In genomic region chr5:34656001-34656699, GRCh38 we compare ENCODE assay signal across 1 cellular context.
TF ChIP-seq lines count a peak whose summit lies in the region.

Gene RAI14 (plus strand): TSS chr5:34656328. CDS start chr5:34686920, 30,592 bp downstream.

TF ChIP-seq in HEK293, 187 proteins besides CTCF, POLR2A, EP300 and RAD21 (continued from another document and continues in another):
- TF ChIP-seq ZNF280D (tag by site-specific recombination; IDR thresholded peaks at IDR 0.05) (no peak), ZNF10 (tag by site-specific recombination; IDR thresholded peaks at IDR 0.05) (no peak; the same call in 1 of the 2 replicates), KLF8 (tag by site-specific recombination; IDR thresholded peaks at IDR 0.05) (peak; percentile 42; the same call in 1 of the 2 replicates), SETDB1 (IDR thresholded peaks at IDR 0.05; ENCODE audit: insufficient read length, low read length) (no peak), ZNF302 (tag by site-specific recombination; IDR thresholded peaks at IDR 0.05; ENCODE audit: low read depth) (no peak), HOXD13 (CRISPR knock-in tag; IDR thresholded peaks at IDR 0.05; ENCODE audit: borderline replicate concordance) (no peak), ZNF660 (tag by site-specific recombination; IDR thresholded peaks at IDR 0.05) (peak; percentile 89), ZNF623 (tag by site-specific recombination; IDR thresholded peaks at IDR 0.05) (no peak), ZNF184 (tag by site-specific recombination; IDR thresholded peaks at IDR 0.05) (no peak), ZNF148 (tag by site-specific recombination; IDR thresholded peaks at IDR 0.05; ENCODE audit: borderline replicate concordance) (no peak), HIC1 (tag by site-specific recombination; IDR thresholded peaks at IDR 0.05) (no peak), ZFP37 (tag by site-specific recombination; IDR thresholded peaks at IDR 0.05) (no peak), ZNF76 (tag by site-specific recombination; IDR thresholded peaks at IDR 0.05; ENCODE audit: borderline replicate concordance, low read depth) (peak; percentile 48; the same call in 1 of the 2 replicates), OSR2 (tag by site-specific recombination; IDR thresholded peaks at IDR 0.05) (peak; percentile 71; the same call in 1 of the 2 replicates), ZSCAN5A (tag by site-specific recombination; IDR thresholded peaks at IDR 0.05) (peak; percentile 22; the same call in 1 of the 2 replicates), ZNF701 (tag by site-specific recombination; IDR thresholded peaks at IDR 0.05) (no peak), ZNF585B (tag by site-specific recombination; IDR thresholded peaks at IDR 0.05) (no peak), ZNF513 (tag by site-specific recombination; IDR thresholded peaks at IDR 0.05) (peak; percentile 67), ZNF155 (tag by site-specific recombination; IDR thresholded peaks at IDR 0.05) (no peak), SP3 (tag by site-specific recombination; IDR thresholded peaks at IDR 0.05) (peak; percentile 54; the same call in 1 of the 2 replicates), ZNF596 (tag by site-specific recombination; IDR thresholded peaks at IDR 0.05) (peak; percentile 65; the same call in 1 of the 2 replicates), ZFP69B (tag by site-specific recombination; IDR thresholded peaks at IDR 0.05) (no peak), ZNF548 (tag by site-specific recombination; IDR thresholded peaks at IDR 0.05) (no peak), ZNF132 (tag by site-specific recombination; IDR thresholded peaks at IDR 0.05; ENCODE audit: borderline replicate concordance) (no peak), ZNF664 (tag by site-specific recombination; IDR thresholded peaks at IDR 0.05) (no peak), ZBTB10 (tag by site-specific recombination; IDR thresholded peaks at IDR 0.05) (peak; percentile 60; the same call in 1 of the 2 replicates), ZNF777 (tag by site-specific recombination; IDR thresholded peaks at IDR 0.05; ENCODE audit: borderline replicate concordance) (no peak), ZNF433 (tag by site-specific recombination; IDR thresholded peaks at IDR 0.05; ENCODE audit: low read depth) (no peak), GFI1B (tag by site-specific recombination; IDR thresholded peaks at IDR 0.05) (no peak), PRDM4 (tag by site-specific recombination; IDR thresholded peaks at IDR 0.05) (no peak), ZBTB6 (tag by site-specific recombination; IDR thresholded peaks at IDR 0.05) (no peak), ZNF202 (tag by site-specific recombination; IDR thresholded peaks at IDR 0.05; ENCODE audit: borderline replicate concordance) (no peak), ZNF488 (tag by site-specific recombination; IDR thresholded peaks at IDR 0.05) (no peak), ZNF157 (tag by site-specific recombination; IDR thresholded peaks at IDR 0.05) (no peak), ZNF521 (tag by site-specific recombination; IDR thresholded peaks at IDR 0.05) (no peak), BCL6B (tag by site-specific recombination; IDR thresholded peaks at IDR 0.05) (no peak), MYNN (tag by site-specific recombination; IDR thresholded peaks at IDR 0.05; ENCODE audit: borderline replicate concordance) (no peak), ZNF391 (tag by site-specific recombination; IDR thresholded peaks at IDR 0.05; ENCODE audit: borderline replicate concordance, low read depth) (0 out of 2 replicates have a peak, but pooled peaks have one; percentile 9), ZFP3 (tag by site-specific recombination; IDR thresholded peaks at IDR 0.05; ENCODE audit: low read depth) (no peak), ZNF175 (tag by site-specific recombination; IDR thresholded peaks at IDR 0.05) (no peak), ZNF530 (tag by site-specific recombination; IDR thresholded peaks at IDR 0.05; ENCODE audit: low read depth) (no peak), GLIS1 (tag by site-specific recombination; IDR thresholded peaks at IDR 0.05) (peak; percentile 76), HOXA7 (CRISPR knock-in tag; IDR thresholded peaks at IDR 0.05; ENCODE audit: borderline replicate concordance) (no peak)
